2 cellular contexts compared by ENCODE assay signal in genomic region chr20:775679-776135, GRCh38.
TF ChIP-seq lines count a peak whose summit lies in the region.

No MANE protein-coding gene starts in this region.

TF ChIP-seq in HCT116, 20 proteins besides CTCF, POLR2A, EP300 and RAD21:
- no peak for TF ChIP-seq REST (IDR thresholded peaks at IDR 0.05; ENCODE audit: low read depth)
- TF ChIP-seq CEBPB (IDR thresholded peaks at IDR 0.05; ENCODE audit: low read depth) = no peak
- peak; percentile 43 for TF ChIP-seq POLR2AphosphoS5 (IDR thresholded peaks at IDR 0.05; ENCODE audit: low read depth, low read length)

TF ChIP-seq in H1, 55 proteins besides CTCF, POLR2A, EP300 and RAD21:
- no peak for TF ChIP-seq SP2 (IDR thresholded peaks at IDR 0.05; ENCODE audit: low read length)
- TF ChIP-seq POU5F1 (IDR thresholded peaks at IDR 0.05; ENCODE audit: low read depth, low read length) = no peak
- TF ChIP-seq TBP (IDR thresholded peaks at IDR 0.05; ENCODE audit: low read depth, low read length) = peak; percentile 26; the same call in 1 of the 2 replicates
- TF ChIP-seq ASH2L (IDR thresholded peaks at IDR 0.05; ENCODE audit: low read length) = peak; percentile 33
TF ChIP-seq in H1: peak in this region for 2.
